ENCODE assay signal across 28 cellular contexts in genomic region chr3:108849075-108849474, GRCh38. TPM values are rescaled to one million over a fixed set of nuclear protein-coding genes. Genes with fewer than 3 reads are reported as not detected.
A peak's percentile ranks its signal among the peaks of the same experiment; 100 is the strongest.
DNase-seq lines count a peak whose midpoint lies in the region; ATAC-seq and TF ChIP-seq lines count a peak whose summit lies in the region.
"Had no signal": no experiment of that assay in that cellular context is flagged by ENCODE, and none has a peak within 500 bp of the region (broad histone marks: within the 10 kb centered on the region; RNA-seq: fewer than 3 reads in every experiment).

No MANE protein-coding gene starts in this region.

- ATAC-seq in activated CD8-positive, alpha-beta T cell treated with anti-CD3 and anti-CD28 coated beads for 36 hours = no peak
- ATAC-seq in activated CD8-positive, alpha-beta T cell treated with anti-CD3 and anti-CD28 coated beads, Interleukin-2, amount 10 ng/mL, durations not matched to agents 7 days and 5 days = no peak
- no peak for ATAC-seq in CD4-positive, CD25-positive, alpha-beta regulatory T cell (ENCODE audit: low read depth in 2 of 2)
- ATAC-seq in HG03135 (IDR thresholded peaks at IDR 0.05; ENCODE audit: unreplicated experiment) = no peak
- ATAC-seq in naive thymus-derived CD8-positive, alpha-beta T cell = no peak
- ATAC-seq: GM23338, HepG2, K562 had no signal

- H3K27ac ChIP-seq in CD4-positive, CD25-positive, alpha-beta regulatory T cell (ENCODE audit: insufficient read depth, low read length, poor library complexity, severe bottlenecking) = no peak overlapping the region
- no peak overlapping the region for H3K27ac ChIP-seq in CD4-positive, alpha-beta memory T cell (ENCODE audit: low read depth, low read length)
- H3K27ac ChIP-seq in prostate gland = no peak overlapping the region
- H3K27ac ChIP-seq: PC-9 had no signal

- peaks cover 40% of the 10 kb centered on the region for H3K36me3 Mint-ChIP-seq in activated CD8-positive, alpha-beta T cell treated with anti-CD3 and anti-CD28 coated beads for 36 hours (ENCODE audit: low read depth)
- peaks cover 74% of the 10 kb centered on the region for H3K36me3 Mint-ChIP-seq in activated CD8-positive, alpha-beta T cell treated with anti-CD3 and anti-CD28 coated beads, Interleukin-2, amount 10 ng/mL, durations not matched to agents 7 days and 5 days (ENCODE audit: low read depth)
- H3K36me3 Mint-ChIP-seq in CD4-positive, CD25-positive, alpha-beta regulatory T cell = peaks cover 45% of the 10 kb centered on the region
- H3K36me3 Mint-ChIP-seq in CD4-positive, alpha-beta memory T cell = peaks cover 69 to 78% of the 10 kb centered on the region in 2 donors
- peaks cover 43% of the 10 kb centered on the region for H3K36me3 Mint-ChIP-seq in activated CD4-positive, alpha-beta memory T cell treated with anti-CD3 and anti-CD28 coated beads for 36 hours
- H3K36me3 Mint-ChIP-seq in naive thymus-derived CD8-positive, alpha-beta T cell = peaks cover 17 to 61% (median 42%) of the 10 kb centered on the region in 3 donors

- no peaks in the 10 kb centered on the region for H3K9me3 Mint-ChIP-seq in activated CD8-positive, alpha-beta T cell treated with anti-CD3 and anti-CD28 coated beads for 36 hours
- H3K9me3 Mint-ChIP-seq in activated CD8-positive, alpha-beta T cell treated with anti-CD3 and anti-CD28 coated beads, Interleukin-2, amount 10 ng/mL, durations not matched to agents 7 days and 5 days (ENCODE audit: insufficient read depth) = peaks cover 4% of the 10 kb centered on the region
- peaks cover 0 to 1% (median 0%) of the 10 kb centered on the region in 7 donors for H3K9me3 Mint-ChIP-seq in CD4-positive, CD25-positive, alpha-beta regulatory T cell
- H3K9me3 Mint-ChIP-seq in CD4-positive, alpha-beta memory T cell = no peaks in the 10 kb centered on the region
- H3K9me3 Mint-ChIP-seq in activated CD4-positive, alpha-beta memory T cell treated with anti-CD3 and anti-CD28 coated beads for 36 hours = no peaks in the 10 kb centered on the region
- no peaks in the 10 kb centered on the region for H3K9me3 Mint-ChIP-seq in naive thymus-derived CD8-positive, alpha-beta T cell
- H3K9me3 Mint-ChIP-seq: CD8-positive, alpha-beta memory T cell; GM23338 had no signal

- peaks cover 51% of the 10 kb centered on the region for H3K4me1 Mint-ChIP-seq in activated CD8-positive, alpha-beta T cell treated with anti-CD3 and anti-CD28 coated beads for 36 hours (ENCODE audit: low read depth)
- peaks cover 41% of the 10 kb centered on the region for H3K4me1 Mint-ChIP-seq in activated CD8-positive, alpha-beta T cell treated with anti-CD3 and anti-CD28 coated beads, Interleukin-2, amount 10 ng/mL, durations not matched to agents 7 days and 5 days (ENCODE audit: low read depth)
- peaks cover 25 to 49% (median 41%) of the 10 kb centered on the region in 4 donors for H3K4me1 Mint-ChIP-seq in CD4-positive, CD25-positive, alpha-beta regulatory T cell
- peaks cover 40 to 79% (median 60%) of the 10 kb centered on the region in 4 donors for H3K4me1 Mint-ChIP-seq in CD4-positive, alpha-beta memory T cell
- H3K4me1 Mint-ChIP-seq in activated CD4-positive, alpha-beta memory T cell treated with anti-CD3 and anti-CD28 coated beads for 36 hours (ENCODE audit: low read depth) = peaks cover 66% of the 10 kb centered on the region
- H3K4me1 Mint-ChIP-seq in naive thymus-derived CD8-positive, alpha-beta T cell = peaks cover 2 to 32% (median 14%) of the 10 kb centered on the region in 4 donors
- H3K4me1 Mint-ChIP-seq: GM23338 had no signal

- peak overlapping the region; percentile 50 for H3K27ac Mint-ChIP-seq in activated CD8-positive, alpha-beta T cell treated with anti-CD3 and anti-CD28 coated beads for 36 hours
- no peak overlapping the region for H3K27ac Mint-ChIP-seq in activated CD8-positive, alpha-beta T cell treated with anti-CD3 and anti-CD28 coated beads, Interleukin-2, amount 10 ng/mL, durations not matched to agents 7 days and 5 days
- H3K27ac Mint-ChIP-seq in CD4-positive, CD25-positive, alpha-beta regulatory T cell = peak overlapping the region in 2 of 3 donors; percentile 75 to 76
- peak overlapping the region; percentile 4 to 86 (median 37) for H3K27ac Mint-ChIP-seq in CD4-positive, alpha-beta memory T cell
- H3K27ac Mint-ChIP-seq in activated CD4-positive, alpha-beta memory T cell treated with anti-CD3 and anti-CD28 coated beads for 36 hours = peak overlapping the region; percentile 15
- H3K27ac Mint-ChIP-seq in naive thymus-derived CD8-positive, alpha-beta T cell = peak overlapping the region in 4 of 10 donors; percentile 9 to 59 (median 36)
- H3K27ac Mint-ChIP-seq: GM23338 had no signal

- no peak overlapping the region for H3K4me3 Mint-ChIP-seq in activated CD8-positive, alpha-beta T cell treated with anti-CD3 and anti-CD28 coated beads for 36 hours
- no peak overlapping the region for H3K4me3 Mint-ChIP-seq in activated CD8-positive, alpha-beta T cell treated with anti-CD3 and anti-CD28 coated beads, Interleukin-2, amount 10 ng/mL, durations not matched to agents 7 days and 5 days
- H3K4me3 Mint-ChIP-seq in CD4-positive, CD25-positive, alpha-beta regulatory T cell = no peak overlapping the region
- peak overlapping the region in 2 of 8 donors; percentile 6 to 43 for H3K4me3 Mint-ChIP-seq in CD4-positive, alpha-beta memory T cell
- no peak overlapping the region for H3K4me3 Mint-ChIP-seq in activated CD4-positive, alpha-beta memory T cell treated with anti-CD3 and anti-CD28 coated beads for 36 hours
- H3K4me3 Mint-ChIP-seq in naive thymus-derived CD8-positive, alpha-beta T cell = no peak overlapping the region
- H3K4me3 Mint-ChIP-seq: CD8-positive, alpha-beta memory T cell; GM23338 had no signal

- CTCF ChIA-PET in activated CD8-positive, alpha-beta T cell treated with anti-CD3 and anti-CD28 coated beads for 36 hours (lab: Charles Lee) = interaction anchor here (1.7 kb wide), 1 partner anchor 14 kb away, joined by 4 read pairs; no protein-coding TSS in a partner anchor
- CTCF ChIA-PET in activated CD8-positive, alpha-beta T cell treated with anti-CD3 and anti-CD28 coated beads, Interleukin-2, amount 10 ng/mL, durations not matched to agents 7 days and 5 days (lab: Charles Lee) = interaction anchor here (3.0 kb wide), 1 partner anchor 15 kb away, joined by 9 read pairs; no protein-coding TSS in a partner anchor
- CTCF ChIA-PET in CD4-positive, alpha-beta memory T cell (lab: Charles Lee; ENCODE audit: partially characterized antibody) = interaction anchor here (0.7 to 1.2 kb wide), 5 partner anchors 9 to 66 kb away, joined by 3 to 4 read pairs (median 3); no protein-coding TSS in a partner anchor
- CTCF ChIA-PET in activated CD4-positive, alpha-beta memory T cell treated with anti-CD3 and anti-CD28 coated beads for 36 hours (lab: Charles Lee) = interaction anchor here (1.1 kb wide), 1 partner anchor 62 kb away, joined by 3 read pairs; no protein-coding TSS in a partner anchor

- no peaks in the 10 kb centered on the region for H3K9me3 ChIP-seq in CD4-positive, CD25-positive, alpha-beta regulatory T cell (ENCODE audit: control insufficient read depth in 2 of 2, low read length in 2 of 2)
- no peaks in the 10 kb centered on the region for H3K9me3 ChIP-seq in CD4-positive, alpha-beta memory T cell (ENCODE audit: control insufficient read depth in 1 of 2, low read length in 2 of 2)
- H3K9me3 ChIP-seq in prostate gland = no peaks in the 10 kb centered on the region
- H3K9me3 ChIP-seq: HAP-1, MG63 had no signal

- WGBS in prostate gland = 93% methylated on average over 1 of the region's 1 CpG

- H3K27me3 Mint-ChIP-seq in activated CD8-positive, alpha-beta T cell treated with anti-CD3 and anti-CD28 coated beads for 36 hours = no peaks in the 10 kb centered on the region
- no peaks in the 10 kb centered on the region for H3K27me3 Mint-ChIP-seq in activated CD8-positive, alpha-beta T cell treated with anti-CD3 and anti-CD28 coated beads, Interleukin-2, amount 10 ng/mL, durations not matched to agents 7 days and 5 days (ENCODE audit: low read depth)
- H3K27me3 Mint-ChIP-seq in CD4-positive, CD25-positive, alpha-beta regulatory T cell = no peaks in the 10 kb centered on the region
- no peaks in the 10 kb centered on the region for H3K27me3 Mint-ChIP-seq in CD4-positive, alpha-beta memory T cell
- no peaks in the 10 kb centered on the region for H3K27me3 Mint-ChIP-seq in activated CD4-positive, alpha-beta memory T cell treated with anti-CD3 and anti-CD28 coated beads for 36 hours
- no peaks in the 10 kb centered on the region for H3K27me3 Mint-ChIP-seq in naive thymus-derived CD8-positive, alpha-beta T cell

- POLR2A ChIA-PET in activated CD8-positive, alpha-beta T cell treated with anti-CD3 and anti-CD28 coated beads for 36 hours (lab: Charles Lee) = interaction anchor here (0.7 to 1.5 kb wide), 3 partner anchors 10 to 14 kb away, joined by 3 to 4 read pairs (median 3); no protein-coding TSS in a partner anchor
- POLR2A ChIA-PET in activated CD8-positive, alpha-beta T cell treated with anti-CD3 and anti-CD28 coated beads, Interleukin-2, amount 10 ng/mL, durations not matched to agents 7 days and 5 days (lab: Charles Lee) = no interaction called here
- POLR2A ChIA-PET in CD4-positive, alpha-beta memory T cell (lab: Charles Lee; ENCODE audit: partially characterized antibody) = interaction anchor here (1.2 to 1.3 kb wide), 2 partner anchors 13 to 14 kb away, joined by 3 to 4 read pairs; no protein-coding TSS in a partner anchor
- POLR2A ChIA-PET in activated CD4-positive, alpha-beta memory T cell treated with anti-CD3 and anti-CD28 coated beads for 36 hours (lab: Charles Lee) = interaction anchor here (1.5 kb wide), 1 partner anchor 15 kb away, joined by 3 read pairs; no protein-coding TSS in a partner anchor
- POLR2A ChIA-PET in naive thymus-derived CD8-positive, alpha-beta T cell (lab: Charles Lee) = no interaction called here

- TF ChIP-seq POLR2A in prostate gland (IDR thresholded peaks at IDR 0.05) = no peak

- DNase-seq in activated CD8-positive, alpha-beta T cell treated with anti-CD3 and anti-CD28 coated beads for 36 hours = no peak
- DNase-seq in activated CD8-positive, alpha-beta T cell treated with anti-CD3 and anti-CD28 coated beads, Interleukin-2, amount 10 ng/mL, durations not matched to agents 7 days and 5 days = no peak
- no peak for DNase-seq in CD4-positive, CD25-positive, alpha-beta regulatory T cell
- DNase-seq in CD4-positive, alpha-beta memory T cell = no peak
- no peak for DNase-seq in activated CD4-positive, alpha-beta memory T cell treated with anti-CD3 and anti-CD28 coated beads for 36 hours
- DNase-seq in naive thymus-derived CD8-positive, alpha-beta T cell = no peak
- DNase-seq in prostate gland (ENCODE audit: low spot score) = no peak
- DNase-seq: Calu3; CD8-positive, alpha-beta memory T cell; MG63; NCI-H1048; NCI-H1436; NCI-H187 treated with DMSO at 0.1 percent for 48 hours; NCI-H69; PC-9; RPMI8226; SHP77 had no signal

- no peaks in the 10 kb centered on the region for H3K27me3 ChIP-seq in CD4-positive, CD25-positive, alpha-beta regulatory T cell (ENCODE audit: control insufficient read depth, insufficient read depth, low read length)
- no peaks in the 10 kb centered on the region for H3K27me3 ChIP-seq in CD4-positive, alpha-beta memory T cell (ENCODE audit: insufficient read depth, low read length)
- no peaks in the 10 kb centered on the region for H3K27me3 ChIP-seq in prostate gland (replicated peaks; ENCODE audit: insufficient read depth)
- H3K27me3 ChIP-seq: MG63 had no signal

- intact Hi-C loops in activated CD8-positive, alpha-beta T cell treated with anti-CD3 and anti-CD28 coated beads for 36 hours (cut with micrococcal nuclease) = no loop called here
- intact Hi-C loops in CD4-positive, alpha-beta memory T cell (cut with micrococcal nuclease) = no loop called here
- intact Hi-C loops in activated CD4-positive, alpha-beta memory T cell treated with anti-CD3 and anti-CD28 coated beads for 36 hours (cut with micrococcal nuclease) = loop anchor here (2.0 kb wide), 1 partner anchor 14 kb away; no protein-coding TSS in a partner anchor
- intact Hi-C loops in prostate gland (cut with DNase I) = no loop called here

- peaks cover 47% of the 10 kb centered on the region for H3K36me3 ChIP-seq in CD4-positive, CD25-positive, alpha-beta regulatory T cell (ENCODE audit: control insufficient read depth, insufficient read depth, low read length)
- H3K36me3 ChIP-seq in CD4-positive, alpha-beta memory T cell (ENCODE audit: insufficient read depth, low read length) = peaks cover 59% of the 10 kb centered on the region
- no peaks in the 10 kb centered on the region for H3K36me3 ChIP-seq in prostate gland
- H3K36me3 ChIP-seq: HAP-1, MG63 had no signal

- H3K4me1 ChIP-seq in CD4-positive, CD25-positive, alpha-beta regulatory T cell (ENCODE audit: control insufficient read depth, insufficient read depth, low read length, poor library complexity, severe bottlenecking) = peaks cover 30% of the 10 kb centered on the region
- H3K4me1 ChIP-seq in CD4-positive, alpha-beta memory T cell (ENCODE audit: insufficient read depth, low read length) = peaks cover 48% of the 10 kb centered on the region
- no peaks in the 10 kb centered on the region for H3K4me1 ChIP-seq in prostate gland (replicated peaks)
- H3K4me1 ChIP-seq: HAP-1 had no signal

- no peak for TF ChIP-seq CTCF in activated CD8-positive, alpha-beta T cell treated with anti-CD3 and anti-CD28 coated beads for 36 hours (IDR thresholded peaks at IDR 0.05)
- no peak for TF ChIP-seq CTCF in prostate gland (IDR thresholded peaks at IDR 0.05)

- H3K4me3 ChIP-seq in CD4-positive, CD25-positive, alpha-beta regulatory T cell (ENCODE audit: low read depth, low read length) = no peak overlapping the region
- H3K4me3 ChIP-seq in CD4-positive, alpha-beta memory T cell (ENCODE audit: low read length in 2 of 2) = no peak overlapping the region
- H3K4me3 ChIP-seq in prostate gland = no peak overlapping the region
- H3K4me3 ChIP-seq: GM23338, HAP-1, K562, MG63, PC-9 had no signal

RNA-seq across cellular contexts. Expression of gene TRAT1, which starts 26.5 kb away (rescaled TPM):
- total RNA-seq in activated CD8-positive, alpha-beta T cell treated with anti-CD3 and anti-CD28 coated beads for 36 hours = 10 to 100 TPM; 13.8 to 15.5 TPM
- 10 to 100 TPM; 54.5 to 58.4 TPM for total RNA-seq in activated CD8-positive, alpha-beta T cell treated with anti-CD3 and anti-CD28 coated beads, Interleukin-2, amount 10 ng/mL, durations not matched to agents 7 days and 5 days
- 85.0 TPM for total RNA-seq in CD4-positive, CD25-positive, alpha-beta regulatory T cell
- 100 to 1,000 TPM; 120 to 167 (median 142) TPM for polyA plus RNA-seq in CD4-positive, CD25-positive, alpha-beta regulatory T cell
- total RNA-seq in CD4-positive, alpha-beta memory T cell = 100 to 1,000 TPM; 164 to 169 TPM
- polyA plus RNA-seq in CD4-positive, alpha-beta memory T cell = 100 to 1,000 TPM; 227 to 367 TPM
- 10 to 100 TPM; 19.9 to 20.7 TPM for total RNA-seq in activated CD4-positive, alpha-beta memory T cell treated with anti-CD3 and anti-CD28 coated beads for 36 hours
- total RNA-seq in naive thymus-derived CD8-positive, alpha-beta T cell = 10 to 100 TPM; 35.5 to 39.8 TPM
- polyA plus RNA-seq in naive thymus-derived CD8-positive, alpha-beta T cell = 10 to 100 TPM; 55.3 to 81.7 (median 56.8) TPM
- total RNA-seq in prostate gland = not detected
- total RNA-seq: A673, Calu3, Daoy, GM23338, HepG2, HT-29, K562, LHCN-M2, NCI-H460, PC-9 had no signal
- polyA plus RNA-seq: BJ, GM23338, HepG2, K562 had no signal

Comparison
In these comparisons a context has a peak if more than half of its experiments do, and no peak if none do; other contexts are left out.
1. POLR2A ChIA-PET loops: an anchor here in activated CD8-positive, alpha-beta T cell treated with anti-CD3 and anti-CD28 coated beads for 36 hours (0.7 to 1.5 kb wide), CD4-positive, alpha-beta memory T cell (1.2 to 1.3 kb wide) and activated CD4-positive, alpha-beta memory T cell treated with anti-CD3 and anti-CD28 coated beads for 36 hours (1.5 kb wide); none called in activated CD8-positive, alpha-beta T cell treated with anti-CD3 and anti-CD28 coated beads, Interleukin-2, amount 10 ng/mL, durations not matched to agents 7 days and 5 days and naive thymus-derived CD8-positive, alpha-beta T cell.
2. RNA of gene TRAT1, which starts 26.5 kb away (total RNA-seq): 164 to 169 TPM in CD4-positive, alpha-beta memory T cell, 85.0 TPM in CD4-positive, CD25-positive, alpha-beta regulatory T cell (single experiment), 54.5 to 58.4 TPM in activated CD8-positive, alpha-beta T cell treated with anti-CD3 and anti-CD28 coated beads, Interleukin-2, amount 10 ng/mL, durations not matched to agents 7 days and 5 days, 35.5 to 39.8 TPM in naive thymus-derived CD8-positive, alpha-beta T cell, 19.9 to 20.7 TPM in activated CD4-positive, alpha-beta memory T cell treated with anti-CD3 and anti-CD28 coated beads for 36 hours and 13.8 to 15.5 TPM in activated CD8-positive, alpha-beta T cell treated with anti-CD3 and anti-CD28 coated beads for 36 hours; not detected in prostate gland; every median in the first group is over 10 times any median in the second.